In the genomic region with DNA sequence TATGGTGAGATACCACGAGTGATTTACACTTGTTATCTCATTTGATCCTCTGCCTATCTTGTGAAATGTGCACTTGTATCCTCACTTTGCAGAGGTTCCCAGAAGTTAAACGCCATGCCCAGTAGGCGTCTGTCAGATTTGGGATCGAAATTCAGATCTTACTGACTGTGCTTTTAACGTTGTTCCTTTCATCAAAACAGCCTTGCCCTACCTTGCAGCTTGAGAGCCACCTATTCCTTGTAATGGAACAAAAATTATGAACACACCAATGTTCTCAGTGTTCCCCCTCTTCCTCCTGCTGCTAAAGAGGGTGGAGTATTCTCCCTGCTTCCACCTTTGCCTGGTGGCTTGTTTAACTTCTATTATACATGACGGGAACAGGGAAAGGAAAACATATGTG, we compare ENCODE assay signal across 28 cellular contexts.
"Had no signal": no experiment of that assay in that cellular context is flagged by ENCODE, and none has a peak within 500 bp of the region (broad histone marks: within the 10 kb centered on the region; RNA-seq: fewer than 3 reads in every experiment).

No MANE protein-coding gene starts in this region.

- H3K4me3 Mint-ChIP-seq: naive thymus-derived CD4-positive, alpha-beta T cell; natural killer cell; nephron; neural crest cell; stimulated activated effector memory CD8-positive, alpha-beta T cell treated with anti-CD3 and anti-CD28 coated beads, Interleukin-12 subunit alpha, Interleukin-12 subunit beta, amount 100 ng/mL, for 72 hours; stimulated activated naive B cell treated with anti-CD40 and anti-IgM and Interleukin-4, amounts not matched to agents 10 μg/mL and 1 μg/mL and 100 μg/mL, for 72 hours; stimulated activated naive CD8-positive, alpha-beta T cell treated with anti-CD3 and anti-CD28 coated beads, Interleukin-15, Interleukin-2, amounts not matched to agents 100 ng/mL and 50 ng/mL, for 24 hours had no signal

- H3K36me3 Mint-ChIP-seq: naive thymus-derived CD4-positive, alpha-beta T cell; natural killer cell; stimulated activated effector memory CD8-positive, alpha-beta T cell treated with anti-CD3 and anti-CD28 coated beads, Interleukin-12 subunit alpha, Interleukin-12 subunit beta, amount 100 ng/mL, for 72 hours; stimulated activated naive B cell treated with anti-CD40 and anti-IgM and Interleukin-4, amounts not matched to agents 10 μg/mL and 1 μg/mL and 100 μg/mL, for 72 hours had no signal

- H3K27ac Mint-ChIP-seq: natural killer cell; nephron; stimulated activated effector memory CD8-positive, alpha-beta T cell treated with anti-CD3 and anti-CD28 coated beads, Interleukin-12 subunit alpha, Interleukin-12 subunit beta, amount 100 ng/mL, for 72 hours; stimulated activated naive B cell treated with anti-CD40 and anti-IgM and Interleukin-4, amounts not matched to agents 10 μg/mL and 1 μg/mL and 100 μg/mL, for 72 hours; stimulated activated naive CD8-positive, alpha-beta T cell treated with anti-CD3 and anti-CD28 coated beads, Interleukin-15, Interleukin-2, amounts not matched to agents 100 ng/mL and 50 ng/mL, for 24 hours had no signal

- H2AFZ ChIP-seq: parathyroid adenoma had no signal

- H3K4me3 ChIP-seq: ovary, prostate gland, right lobe of liver, sigmoid colon, suprapubic skin, testis, tibial artery, transverse colon, upper lobe of left lung, vagina had no signal

- H3K9me3 Mint-ChIP-seq: natural killer cell; neural crest cell; stimulated activated effector memory CD8-positive, alpha-beta T cell treated with anti-CD3 and anti-CD28 coated beads, Interleukin-12 subunit alpha, Interleukin-12 subunit beta, amount 100 ng/mL, for 72 hours; stimulated activated naive CD8-positive, alpha-beta T cell treated with anti-CD3 and anti-CD28 coated beads, Interleukin-15, Interleukin-2, amounts not matched to agents 100 ng/mL and 50 ng/mL, for 24 hours had no signal

- H3K9me3 ChIP-seq: ovary, prostate gland, right lobe of liver, sigmoid colon, suprapubic skin, testis, tibial artery, transverse colon, upper lobe of left lung, vagina had no signal

- H3K9ac ChIP-seq: parathyroid adenoma had no signal

- H3K27ac ChIP-seq: ovary, parathyroid adenoma, prostate gland, right lobe of liver, sigmoid colon, suprapubic skin, testis, tibial artery, transverse colon, upper lobe of left lung, vagina had no signal

- H3K79me2 ChIP-seq: parathyroid adenoma had no signal

- H3K36me3 ChIP-seq: ovary, prostate gland, right lobe of liver, sigmoid colon, suprapubic skin, tibial artery, transverse colon, upper lobe of left lung, vagina had no signal

- H3K4me1 ChIP-seq: parathyroid adenoma, prostate gland, right lobe of liver, sigmoid colon, suprapubic skin, testis, tibial artery, transverse colon, upper lobe of left lung, vagina had no signal

- ATAC-seq: naive thymus-derived CD4-positive, alpha-beta T cell; natural killer cell; right cardiac atrium; right lobe of liver; stimulated activated effector memory CD8-positive, alpha-beta T cell treated with anti-CD3 and anti-CD28 coated beads, Interleukin-12 subunit alpha, Interleukin-12 subunit beta, amount 100 ng/mL, for 72 hours; stimulated activated naive B cell treated with anti-CD40 and anti-IgM and Interleukin-4, amounts not matched to agents 10 μg/mL and 1 μg/mL and 100 μg/mL, for 72 hours had no signal

- H3K4me1 Mint-ChIP-seq: naive thymus-derived CD4-positive, alpha-beta T cell; natural killer cell; nephron; stimulated activated effector memory CD8-positive, alpha-beta T cell treated with anti-CD3 and anti-CD28 coated beads, Interleukin-12 subunit alpha, Interleukin-12 subunit beta, amount 100 ng/mL, for 72 hours; stimulated activated naive B cell treated with anti-CD40 and anti-IgM and Interleukin-4, amounts not matched to agents 10 μg/mL and 1 μg/mL and 100 μg/mL, for 72 hours had no signal

- DNase-seq: naive thymus-derived CD4-positive, alpha-beta T cell; natural killer cell; occipital lobe; ovary; posterior cingulate gyrus; right cardiac atrium; right lobe of liver; sigmoid colon; small intestine; stimulated activated CD4-positive, alpha-beta T cell treated with anti-CD3 and anti-CD28 coated beads, Interleukin-15, amount 100 ng/mL, for 24 hours; stimulated activated CD4-positive, alpha-beta T cell treated with anti-CD3 and anti-CD28 coated beads, Interleukin-2, amount 100 ng/mL, for 24 hours; stimulated activated CD4-positive, alpha-beta T cell treated with anti-CD3 and anti-CD28 coated beads, Interleukin-2, amount 100 ng/mL, for 48 hours; stimulated activated CD4-positive, alpha-beta T cell treated with anti-CD3 and anti-CD28 coated beads, Interleukin-4, amount 100 ng/mL, for 24 hours; stimulated activated naive B cell treated with anti-CD40 and anti-IgM and Interleukin-4, amounts not matched to agents 10 μg/mL and 1 μg/mL and 100 μg/mL, for 72 hours; stimulated activated naive CD4-positive, alpha-beta T cell treated with Interleukin-2 at 50 U/mL for 16 hours; substantia nigra; testis; tibial artery; transverse colon; upper lobe of left lung had no signal

- H3K27me3 ChIP-seq: ovary, right lobe of liver, sigmoid colon, suprapubic skin, testis, tibial artery, transverse colon, upper lobe of left lung, vagina had no signal
